26 cellular contexts compared by ENCODE assay signal in genomic region chr2:45269149-45269793, GRCh38.
A peak's percentile ranks its signal among the peaks of the same experiment; 100 is the strongest.
DNase-seq lines count a peak whose midpoint lies in the region; ATAC-seq and TF ChIP-seq lines count a peak whose summit lies in the region.
"Had no signal": no experiment of that assay in that cellular context is flagged by ENCODE, and none has a peak within 500 bp of the region (broad histone marks: within the 10 kb centered on the region; RNA-seq: fewer than 3 reads in every experiment).

No MANE protein-coding gene starts in this region.

- no peak overlapping the region for H3K27ac ChIP-seq in right atrium auricular region
- H3K27ac ChIP-seq: A549, BLaER1, esophagus muscularis mucosa, left ventricle myocardium inferior, neutrophil, spleen, upper lobe of left lung had no signal

- DNase-seq in Right ventricle myocardium inferior (ENCODE audit: missing footprints) (no peak), right atrium auricular region (ENCODE audit: low spot score) (no peak), RPMI7951 (ENCODE audit: low read depth) (peak; percentile 68), foreskin fibroblast (peak; percentile 36 to 63), KG1 (lab: John Stamatoyannopoulos, UW) (no peak), COLO668 (lab: John Stamatoyannopoulos, UW; ENCODE audit: unreplicated experiment) (no peak), GF-D8 (lab: John Stamatoyannopoulos, UW) (no peak)
- no peak for DNase-seq in stimulated activated CD4-positive, alpha-beta T cell treated with anti-CD3 and anti-CD28 coated beads, Interleukin-4, amount 100 ng/mL, for 1 hour
- DNase-seq: activated CD4-positive, CD25-positive, alpha-beta regulatory T cell treated with anti-CD3 and anti-CD28 coated beads, Interleukin-2, amount 50 U/mL, for 72 hours; activated CD8-positive, alpha-beta T cell treated with anti-CD3 and anti-CD28 coated beads, Interleukin-2, amount 10 ng/mL, durations not matched to agents 7 days and 5 days; activated naive CD4-positive, alpha-beta T cell treated with Interleukin-2 at 50 U/mL for 16 hours; activated T-cell treated with anti-CD3 and anti-CD28 coated beads, Interleukin-2, amount 50 U/mL, for 24 hours; effector CD8-positive, alpha-beta T cell; glutamatergic neuron; left ventricle myocardium inferior; MM.1S; mucosa of descending colon; NCI-H2029; NCI-H446 treated with DMSO at 0.1 percent for 48 hours; spleen; stimulated activated CD4-positive, alpha-beta T cell treated with anti-CD3 and anti-CD28 coated beads, Interleukin-4, amount 100 ng/mL, for 4 hours; upper lobe of left lung had no signal

- H3K4me3 ChIP-seq in right atrium auricular region (no peak overlapping the region), foreskin fibroblast (ENCODE audit: low read depth in 1 of 2, low read length in 2 of 2) (no peak overlapping the region)
- H3K4me3 ChIP-seq: A549, BLaER1, esophagus muscularis mucosa, left ventricle myocardium inferior, mucosa of descending colon, spleen, upper lobe of left lung had no signal

- no peaks in the 10 kb centered on the region for H3K9me3 ChIP-seq in right atrium auricular region
- H3K9me3 ChIP-seq: A549, BLaER1, esophagus muscularis mucosa, left ventricle myocardium inferior, mucosa of descending colon, neutrophil, spleen, upper lobe of left lung had no signal

- peak; percentile 10 for ATAC-seq in Right ventricle myocardium inferior
- ATAC-seq: A549; activated CD8-positive, alpha-beta T cell treated with anti-CD3 and anti-CD28 coated beads, Interleukin-2, amount 10 ng/mL, durations not matched to agents 7 days and 5 days; mucosa of descending colon had no signal

- TF ChIP-seq CTCF in right atrium auricular region (IDR thresholded peaks at IDR 0.05), result no peak
- no peak for TF ChIP-seq CTCF in foreskin fibroblast (IDR thresholded peaks at IDR 0.05; ENCODE audit: low read depth, low read length)

- H3K4me1 ChIP-seq in right atrium auricular region, result no peaks in the 10 kb centered on the region
- H3K4me1 ChIP-seq: left ventricle myocardium inferior, spleen, upper lobe of left lung had no signal

- H3K27me3 ChIP-seq in right atrium auricular region, result no peaks in the 10 kb centered on the region
- H3K27me3 ChIP-seq: BLaER1, esophagus muscularis mucosa, neutrophil, upper lobe of left lung had no signal

- intact Hi-C loops in Right ventricle myocardium inferior (cut with DNase I), result no loop called here

- H3K36me3 ChIP-seq in right atrium auricular region, result no peaks in the 10 kb centered on the region
- H3K36me3 ChIP-seq: BLaER1, esophagus muscularis mucosa, left ventricle myocardium inferior, neutrophil, spleen, upper lobe of left lung had no signal

Comparison
In these comparisons a context has a peak if more than half of its experiments do, and no peak if none do; other contexts are left out.
1. DNase-seq: peak in RPMI7951 (single experiment) and foreskin fibroblast (2 of 2); none in Right ventricle myocardium inferior (single experiment), right atrium auricular region (single experiment), stimulated activated CD4-positive, alpha-beta T cell treated with anti-CD3 and anti-CD28 coated beads, Interleukin-4, amount 100 ng/mL, for 1 hour (single experiment), KG1 (single experiment), COLO668 (single experiment) and GF-D8 (single experiment).